ENCODE assay signal across 8 cellular contexts in the genomic region with DNA sequence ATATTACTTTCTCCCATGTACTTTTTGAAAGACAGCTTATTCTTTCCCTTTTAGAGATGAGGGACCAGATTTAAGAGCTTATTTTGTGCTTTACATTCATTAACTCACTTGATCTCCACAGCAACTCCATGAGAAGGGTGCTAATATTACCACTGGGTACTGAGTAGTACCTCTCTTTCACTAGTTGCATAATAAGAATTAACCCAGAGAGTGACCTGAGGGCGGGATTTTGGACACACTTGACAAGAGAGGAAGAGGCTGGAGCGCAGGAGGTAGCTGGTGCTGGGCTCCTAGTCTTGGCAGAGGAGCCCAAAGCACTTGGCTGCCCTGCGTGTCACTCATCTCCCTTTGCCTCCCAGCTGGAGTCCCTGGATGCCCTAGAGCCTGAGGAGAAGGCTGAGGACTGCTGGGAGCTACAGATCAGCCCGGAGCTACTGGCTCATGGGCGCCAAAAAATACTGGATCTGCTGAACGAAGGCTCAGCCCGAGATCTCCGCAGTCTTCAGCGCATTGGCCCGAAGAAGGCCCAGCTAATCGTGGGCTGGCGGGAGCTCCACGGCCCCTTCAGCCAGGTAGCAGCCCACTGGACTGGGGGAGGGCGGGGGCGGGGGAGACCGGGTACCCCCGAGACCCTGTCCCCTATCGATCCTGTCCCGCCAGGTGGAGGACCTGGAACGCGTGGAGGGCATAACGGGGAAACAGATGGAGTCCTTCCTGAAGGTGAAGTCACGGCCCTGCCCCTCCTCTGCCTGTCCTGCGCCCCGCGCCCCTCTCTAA. TPM values are rescaled to one million over a fixed set of nuclear protein-coding genes. Genes with fewer than 3 reads are reported as not detected.
DNase-seq lines count a peak whose midpoint lies in the region; ATAC-seq, FAIRE-seq and TF ChIP-seq lines count a peak whose summit lies in the region.

No MANE protein-coding gene starts in this region.

- no peak for FAIRE-seq in HepG2 (lab: Jason Lieb, UNC)

- POLR2A ChIA-PET in HepG2 (lab: Yijun Ruan, JAX) = interaction anchor here (0.7 to 3.8 kb wide), 19 partner anchors 9 to 334 kb away, joined by 3 to 37 read pairs (median 4); a partner anchor contains a TSS

- 35% methylated on average over 9 of the region's 26 CpGs for WGBS in HepG2 (ENCODE audit: low lambda C conversion rate)
- WGBS in thymus = 28% methylated on average over 26 of the region's 26 CpGs

- H3K79me2 ChIP-seq in HepG2 (ENCODE audit: insufficient read depth, low read length) = peaks cover 22% of the 10 kb centered on the region

- H3K4me1 ChIP-seq in HepG2 (ENCODE audit: insufficient read depth, low read length) (peaks cover 41% of the 10 kb centered on the region), thymus (ENCODE audit: control insufficient read depth, insufficient read depth, low read length) (peaks cover 20% of the 10 kb centered on the region)

- H3K9me3 ChIP-seq in HepG2 (ENCODE audit: low read length) (no peaks in the 10 kb centered on the region), thymus (ENCODE audit: control insufficient read depth) (no peaks in the 10 kb centered on the region)

- in situ Hi-C loops in brain microvascular endothelial cell (cut with HindIII; ENCODE audit: low pct_ligation_motif_present, low sequenced_read_pairs) (no loop called here), HepG2 (cut with HindIII; ENCODE audit: extremely low pct_ligation_motif_present, low pct_unique_long_range_greater_than_20kb) (loop anchor here (25.0 kb wide), 1 partner anchor 858 kb away; a partner anchor contains a TSS)

- BruUV-seq in HepG2 (replicated peaks; lab: Mats Ljungman, UMichigan) = TSS peak; percentile 90

- TF ChIP-seq RAD21 in HepG2 (CRISPR knock-in tag; IDR thresholded peaks at IDR 0.05) = no peak

- no peak overlapping the region for H2AFZ ChIP-seq in HepG2 (ENCODE audit: low read length)

- CTCF ChIA-PET in HepG2 (lab: Yijun Ruan, JAX; ENCODE audit: low intra/inter-chr PET ratio, low total read pairs) = no interaction called here

- peak; percentile 10 for DNase-seq in stimulated activated CD4-positive, alpha-beta T cell treated with anti-CD3 and anti-CD28 coated beads, Interleukin-4, amount 100 ng/mL, for 1 hour
- DNase-seq in stimulated activated CD4-positive, alpha-beta T cell treated with anti-CD3 and anti-CD28 coated beads, Interleukin-2, amount 100 ng/mL, for 48 hours = no peak
- DNase-seq in NCI-H524 treated with DMSO at 0.1 percent for 48 hours (lab: John Stamatoyannopoulos, UW) = peak; percentile 21
- no peak for DNase-seq in brain microvascular endothelial cell
- DNase-seq in HepG2 (ENCODE audit: low spot score) = no peak
- DNase-seq in HuH-7 (ENCODE audit: low spot score) = no peak
- no peak for DNase-seq in HK-2 (ENCODE audit: unreplicated experiment)

- H3K9ac ChIP-seq in HepG2 (ENCODE audit: insufficient read depth, low read depth, low read length) = peak overlapping the region; percentile 88

- TF ChIP-seq EP300 in HepG2 (IDR thresholded peaks at IDR 0.05; ENCODE audit: low read depth in 2 of 2, low read length in 2 of 2) (no peak), HepG2 (CRISPR knock-in tag; IDR thresholded peaks at IDR 0.05; ENCODE audit: borderline replicate concordance) (no peak)

- peak; percentile 1; the same call in 2 of the 3 replicates for ATAC-seq in HepG2

- peak overlapping the region; percentile 95 for H3K4me2 ChIP-seq in HepG2 (ENCODE audit: low read depth, low read length)

- intact Hi-C loops in HepG2 (cut with micrococcal nuclease; ENCODE audit: unreplicated experiment) = loop anchor here (1.0 kb wide), 1 partner anchor 14 kb away; a partner anchor contains a TSS

- H3K27me3 ChIP-seq in brain microvascular endothelial cell (replicated peaks) (no peaks in the 10 kb centered on the region), HepG2 (ENCODE audit: control insufficient read depth in 1 of 2, insufficient read depth in 2 of 2, low read length in 2 of 2) (no peaks in the 10 kb centered on the region), thymus (ENCODE audit: control insufficient read depth, insufficient read depth) (no peaks in the 10 kb centered on the region)

- peaks cover 14% of the 10 kb centered on the region; the same call in 1 of the 2 replicates for H4K20me1 ChIP-seq in HepG2 (ENCODE audit: insufficient read depth, low read length)

- no peak; a peak in 2 of 4 replicates for TF ChIP-seq POLR2A in HepG2 (IDR thresholded peaks at IDR 0.05; ENCODE audit: insufficient read depth in 1 of 2, low read depth in 2 of 2, low read length in 2 of 2)

- TF ChIP-seq CTCF in brain microvascular endothelial cell (IDR thresholded peaks at IDR 0.05; ENCODE audit: low read depth, low read length, missing control alignments) = no peak
- no peak for TF ChIP-seq CTCF in HepG2 (CRISPR knock-in tag; IDR thresholded peaks at IDR 0.05)

- peaks cover 8% of the 10 kb centered on the region for H3K36me3 ChIP-seq in brain microvascular endothelial cell (replicated peaks)
- H3K36me3 ChIP-seq in HepG2 (replicated peaks in 1 of 2; ENCODE audit: control insufficient read depth in 1 of 2, insufficient read depth in 2 of 2, low read length in 2 of 2) = peaks cover 19 to 53% of the 10 kb centered on the region in 2 experiments
- H3K36me3 ChIP-seq in thymus (ENCODE audit: control insufficient read depth, insufficient read depth) = peaks cover 37% of the 10 kb centered on the region

- peak overlapping the region; percentile 63 for H3K27ac ChIP-seq in brain microvascular endothelial cell
- peak overlapping the region; percentile 88 for H3K27ac ChIP-seq in HepG2 (ENCODE audit: extremely low read length, insufficient read depth, low read length)
- peak overlapping the region; percentile 98 for H3K27ac ChIP-seq in thymus (ENCODE audit: low read depth)

- H3K4me3 ChIP-seq in brain microvascular endothelial cell (ENCODE audit: low read depth, low read length) (peak overlapping the region; percentile 78), HepG2 (replicated peaks in 1 of 3; ENCODE audit: insufficient read depth in 1 of 3, low read depth in 2 of 3, low read length in 3 of 3) (peak overlapping the region; percentile 59 to 85 (median 77)), thymus (ENCODE audit: low read length) (peak overlapping the region; percentile 86)

RNA-seq across cellular contexts. Expression of a gene that starts 1.7 kb away (rescaled TPM):
- total RNA-seq in HepG2 (2016; rRNA removed; fragmentation: Illumina TruSeq; extraction: Trizol) = 229 and 277 TPM in 2 replicates
- 423 and 431 TPM in 2 replicates for total RNA-seq in HepG2 (2016; cell fraction: cytosol; rRNA removed; fragmentation: Illumina TruSeq; extraction: Trizol; ENCODE audit: low read depth)
- 196 and 286 TPM in 2 replicates for total RNA-seq in HepG2 (2016; cell fraction: insoluble cytoplasmic fraction; rRNA removed; fragmentation: Illumina TruSeq; extraction: Trizol)
- total RNA-seq in HepG2 (2016; cell fraction: membrane; rRNA removed; fragmentation: Illumina TruSeq; extraction: Trizol) = 825 and 837 TPM in 2 replicates
- total RNA-seq in HepG2 (2016; cell fraction: nucleus; rRNA removed; fragmentation: Illumina TruSeq; extraction: Trizol) = 134 and 167 TPM in 2 replicates
- 203 and 255 TPM in 2 replicates for polyA plus RNA-seq in HepG2 (2011; rRNA removed)
- polyA plus RNA-seq in HepG2 (2011; cell fraction: cytosol; rRNA removed) = 164 and 235 TPM in 2 replicates
- 242 and 334 TPM in 2 replicates for polyA plus RNA-seq in HepG2 (2011; cell fraction: nucleus; rRNA removed)
- 301 and 452 TPM in 2 replicates for polyA plus RNA-seq in HepG2 (2012)
- 608 and 677 TPM in 2 replicates for polyA plus RNA-seq in HepG2 (2016; cell fraction: cytosol; fragmentation: Illumina TruSeq; extraction: Trizol; ENCODE audit: low read depth)
- 287 and 420 TPM in 2 replicates for polyA plus RNA-seq in HepG2 (2016; cell fraction: insoluble cytoplasmic fraction; fragmentation: Illumina TruSeq; extraction: Trizol; ENCODE audit: low read depth)
- polyA plus RNA-seq in HepG2 (2016; cell fraction: membrane; fragmentation: Illumina TruSeq; extraction: Trizol; ENCODE audit: low read depth) = 1,001 and 1,210 TPM in 2 replicates
- 330 and 379 TPM in 2 replicates for polyA plus RNA-seq in HepG2 (2016; cell fraction: nucleus; fragmentation: Illumina TruSeq; extraction: Trizol; ENCODE audit: insufficient read depth, low read depth)
- 512 and 628 TPM in 2 replicates for polyA minus RNA-seq in HepG2 (2011; rRNA and poly(A)+ RNA removed; ENCODE audit: low replicate concordance)
- 217 and 237 TPM in 2 replicates for polyA minus RNA-seq in HepG2 (2011; cell fraction: cytosol; rRNA and poly(A)+ RNA removed)
- 59.9 and 60.5 TPM in 2 replicates for polyA minus RNA-seq in HepG2 (2011; cell fraction: nucleus; rRNA and poly(A)+ RNA removed)
- polyA plus RNA-seq in thymus = 178 TPM

RNA-seq across cellular contexts. Expression of a gene that starts 7.3 kb away (rescaled TPM):
- total RNA-seq in HepG2 (2016; rRNA removed; fragmentation: Illumina TruSeq; extraction: Trizol) = 0.11 and 0.51 TPM in 2 replicates
- total RNA-seq in HepG2 (2016; cell fraction: cytosol; rRNA removed; fragmentation: Illumina TruSeq; extraction: Trizol; ENCODE audit: low read depth) = not detected in 2 replicates
- total RNA-seq in HepG2 (2016; cell fraction: insoluble cytoplasmic fraction; rRNA removed; fragmentation: Illumina TruSeq; extraction: Trizol) = 0.76 TPM in 1 of 2 replicates, not detected in the other
- total RNA-seq in HepG2 (2016; cell fraction: membrane; rRNA removed; fragmentation: Illumina TruSeq; extraction: Trizol) = 0.28 TPM in 1 of 2 replicates, not detected in the other
- total RNA-seq in HepG2 (2016; cell fraction: nucleus; rRNA removed; fragmentation: Illumina TruSeq; extraction: Trizol) = 1.1 and 1.4 TPM in 2 replicates
- 1.1 and 1.8 TPM in 2 replicates for polyA plus RNA-seq in HepG2 (2011; rRNA removed)
- polyA plus RNA-seq in HepG2 (2011; cell fraction: cytosol; rRNA removed) = 0.31 and 0.38 TPM in 2 replicates
- polyA plus RNA-seq in HepG2 (2011; cell fraction: nucleus; rRNA removed) = 16.2 and 16.5 TPM in 2 replicates
- 1.6 and 1.7 TPM in 2 replicates for polyA plus RNA-seq in HepG2 (2012)
- 0.08 TPM in 1 of 2 replicates, not detected in the other for polyA plus RNA-seq in HepG2 (2016; cell fraction: cytosol; fragmentation: Illumina TruSeq; extraction: Trizol; ENCODE audit: low read depth)
- polyA plus RNA-seq in HepG2 (2016; cell fraction: insoluble cytoplasmic fraction; fragmentation: Illumina TruSeq; extraction: Trizol; ENCODE audit: low read depth) = 0.11 and 0.41 TPM in 2 replicates
- polyA plus RNA-seq in HepG2 (2016; cell fraction: membrane; fragmentation: Illumina TruSeq; extraction: Trizol; ENCODE audit: low read depth) = 0.07 and 0.15 TPM in 2 replicates
- 3.5 and 3.7 TPM in 2 replicates for polyA plus RNA-seq in HepG2 (2016; cell fraction: nucleus; fragmentation: Illumina TruSeq; extraction: Trizol; ENCODE audit: insufficient read depth, low read depth)
- polyA minus RNA-seq in HepG2 (2011; rRNA and poly(A)+ RNA removed; ENCODE audit: low replicate concordance) = 0.07 and 0.56 TPM in 2 replicates
- not detected in 2 replicates for polyA minus RNA-seq in HepG2 (2011; cell fraction: cytosol; rRNA and poly(A)+ RNA removed)
- polyA minus RNA-seq in HepG2 (2011; cell fraction: nucleus; rRNA and poly(A)+ RNA removed) = 1.5 and 2.4 TPM in 2 replicates
- 1.0 TPM for polyA plus RNA-seq in thymus

RNA-seq across cellular contexts. Expression of a gene that starts 11.3 kb away (rescaled TPM):
- total RNA-seq in HepG2 (2016; rRNA removed; fragmentation: Illumina TruSeq; extraction: Trizol) = 66.4 and 74.5 TPM in 2 replicates
- 27.0 and 29.8 TPM in 2 replicates for total RNA-seq in HepG2 (2016; cell fraction: cytosol; rRNA removed; fragmentation: Illumina TruSeq; extraction: Trizol; ENCODE audit: low read depth)
- total RNA-seq in HepG2 (2016; cell fraction: insoluble cytoplasmic fraction; rRNA removed; fragmentation: Illumina TruSeq; extraction: Trizol) = 66.8 and 70.4 TPM in 2 replicates
- total RNA-seq in HepG2 (2016; cell fraction: membrane; rRNA removed; fragmentation: Illumina TruSeq; extraction: Trizol) = 60.2 and 69.2 TPM in 2 replicates
- total RNA-seq in HepG2 (2016; cell fraction: nucleus; rRNA removed; fragmentation: Illumina TruSeq; extraction: Trizol) = 26.7 and 29.3 TPM in 2 replicates
- polyA plus RNA-seq in HepG2 (2011; rRNA removed) (9.8 and 9.9 TPM in 2 replicates), thymus (36.0 TPM)
- polyA plus RNA-seq in HepG2 (2011; cell fraction: cytosol; rRNA removed) = 8.4 and 11.4 TPM in 2 replicates
- polyA plus RNA-seq in HepG2 (2011; cell fraction: nucleus; rRNA removed) = 21.8 and 24.6 TPM in 2 replicates
- polyA plus RNA-seq in HepG2 (2012) = 18.6 and 19.8 TPM in 2 replicates
- polyA plus RNA-seq in HepG2 (2016; cell fraction: cytosol; fragmentation: Illumina TruSeq; extraction: Trizol; ENCODE audit: low read depth) = 35.6 and 42.4 TPM in 2 replicates
- polyA plus RNA-seq in HepG2 (2016; cell fraction: insoluble cytoplasmic fraction; fragmentation: Illumina TruSeq; extraction: Trizol; ENCODE audit: low read depth) = 77.4 and 82.7 TPM in 2 replicates
- 57.3 and 67.2 TPM in 2 replicates for polyA plus RNA-seq in HepG2 (2016; cell fraction: membrane; fragmentation: Illumina TruSeq; extraction: Trizol; ENCODE audit: low read depth)
- 45.2 and 52.8 TPM in 2 replicates for polyA plus RNA-seq in HepG2 (2016; cell fraction: nucleus; fragmentation: Illumina TruSeq; extraction: Trizol; ENCODE audit: insufficient read depth, low read depth)
- 5.5 and 6.5 TPM in 2 replicates for polyA minus RNA-seq in HepG2 (2011; rRNA and poly(A)+ RNA removed; ENCODE audit: low replicate concordance)
- polyA minus RNA-seq in HepG2 (2011; cell fraction: cytosol; rRNA and poly(A)+ RNA removed) = 4.8 and 9.2 TPM in 2 replicates
- polyA minus RNA-seq in HepG2 (2011; cell fraction: nucleus; rRNA and poly(A)+ RNA removed) = 15.1 and 19.6 TPM in 2 replicates

RNA-seq across cellular contexts. Expression of a gene that starts 14.1 kb away (rescaled TPM):
- total RNA-seq in HepG2 (2016; rRNA removed; fragmentation: Illumina TruSeq; extraction: Trizol) = 103 and 118 TPM in 2 replicates
- 18.5 and 19.7 TPM in 2 replicates for total RNA-seq in HepG2 (2016; cell fraction: cytosol; rRNA removed; fragmentation: Illumina TruSeq; extraction: Trizol; ENCODE audit: low read depth)
- total RNA-seq in HepG2 (2016; cell fraction: insoluble cytoplasmic fraction; rRNA removed; fragmentation: Illumina TruSeq; extraction: Trizol) = 91.9 and 121 TPM in 2 replicates
- total RNA-seq in HepG2 (2016; cell fraction: membrane; rRNA removed; fragmentation: Illumina TruSeq; extraction: Trizol) = 25.3 and 25.9 TPM in 2 replicates
- total RNA-seq in HepG2 (2016; cell fraction: nucleus; rRNA removed; fragmentation: Illumina TruSeq; extraction: Trizol) = 125 and 140 TPM in 2 replicates
- polyA plus RNA-seq in HepG2 (2011; rRNA removed) = 68.4 and 95.8 TPM in 2 replicates
- 37.5 and 70.2 TPM in 2 replicates for polyA plus RNA-seq in HepG2 (2011; cell fraction: cytosol; rRNA removed)
- 159 and 266 TPM in 2 replicates for polyA plus RNA-seq in HepG2 (2011; cell fraction: nucleus; rRNA removed)
- polyA plus RNA-seq in HepG2 (2012) = 32.0 and 51.7 TPM in 2 replicates
- polyA plus RNA-seq in HepG2 (2016; cell fraction: cytosol; fragmentation: Illumina TruSeq; extraction: Trizol; ENCODE audit: low read depth) = 11.4 and 13.1 TPM in 2 replicates
- polyA plus RNA-seq in HepG2 (2016; cell fraction: insoluble cytoplasmic fraction; fragmentation: Illumina TruSeq; extraction: Trizol; ENCODE audit: low read depth) = 85.0 and 106 TPM in 2 replicates
- polyA plus RNA-seq in HepG2 (2016; cell fraction: membrane; fragmentation: Illumina TruSeq; extraction: Trizol; ENCODE audit: low read depth) = 15.8 and 19.2 TPM in 2 replicates
- polyA plus RNA-seq in HepG2 (2016; cell fraction: nucleus; fragmentation: Illumina TruSeq; extraction: Trizol; ENCODE audit: insufficient read depth, low read depth) = 240 and 250 TPM in 2 replicates
- 158 and 325 TPM in 2 replicates for polyA minus RNA-seq in HepG2 (2011; rRNA and poly(A)+ RNA removed; ENCODE audit: low replicate concordance)
- 28.8 and 45.0 TPM in 2 replicates for polyA minus RNA-seq in HepG2 (2011; cell fraction: cytosol; rRNA and poly(A)+ RNA removed)
- polyA minus RNA-seq in HepG2 (2011; cell fraction: nucleus; rRNA and poly(A)+ RNA removed) = 109 and 117 TPM in 2 replicates
- 82.5 TPM for polyA plus RNA-seq in thymus

RNA-seq across cellular contexts. Expression of a gene that starts 15.6 kb away (rescaled TPM):
- 22.0 and 22.9 TPM in 2 replicates for total RNA-seq in HepG2 (2016; rRNA removed; fragmentation: Illumina TruSeq; extraction: Trizol)
- total RNA-seq in HepG2 (2016; cell fraction: cytosol; rRNA removed; fragmentation: Illumina TruSeq; extraction: Trizol; ENCODE audit: low read depth) = 3.2 and 3.6 TPM in 2 replicates
- 15.3 and 24.2 TPM in 2 replicates for total RNA-seq in HepG2 (2016; cell fraction: insoluble cytoplasmic fraction; rRNA removed; fragmentation: Illumina TruSeq; extraction: Trizol)
- 7.2 and 7.3 TPM in 2 replicates for total RNA-seq in HepG2 (2016; cell fraction: membrane; rRNA removed; fragmentation: Illumina TruSeq; extraction: Trizol)
- 15.6 and 17.1 TPM in 2 replicates for total RNA-seq in HepG2 (2016; cell fraction: nucleus; rRNA removed; fragmentation: Illumina TruSeq; extraction: Trizol)
- polyA plus RNA-seq in HepG2 (2011; rRNA removed) (43.5 and 65.5 TPM in 2 replicates), thymus (165 TPM)
- 24.9 and 28.2 TPM in 2 replicates for polyA plus RNA-seq in HepG2 (2011; cell fraction: cytosol; rRNA removed)
- 68.9 and 74.4 TPM in 2 replicates for polyA plus RNA-seq in HepG2 (2011; cell fraction: nucleus; rRNA removed)
- 36.4 and 37.1 TPM in 2 replicates for polyA plus RNA-seq in HepG2 (2012)
- 2.1 TPM in 2 replicates for polyA plus RNA-seq in HepG2 (2016; cell fraction: cytosol; fragmentation: Illumina TruSeq; extraction: Trizol; ENCODE audit: low read depth)
- polyA plus RNA-seq in HepG2 (2016; cell fraction: insoluble cytoplasmic fraction; fragmentation: Illumina TruSeq; extraction: Trizol; ENCODE audit: low read depth) = 14.5 and 16.2 TPM in 2 replicates
- 4.3 and 4.9 TPM in 2 replicates for polyA plus RNA-seq in HepG2 (2016; cell fraction: membrane; fragmentation: Illumina TruSeq; extraction: Trizol; ENCODE audit: low read depth)
- 18.7 and 20.9 TPM in 2 replicates for polyA plus RNA-seq in HepG2 (2016; cell fraction: nucleus; fragmentation: Illumina TruSeq; extraction: Trizol; ENCODE audit: insufficient read depth, low read depth)
- 233 and 295 TPM in 2 replicates for polyA minus RNA-seq in HepG2 (2011; rRNA and poly(A)+ RNA removed; ENCODE audit: low replicate concordance)
- polyA minus RNA-seq in HepG2 (2011; cell fraction: cytosol; rRNA and poly(A)+ RNA removed) = 33.9 and 42.5 TPM in 2 replicates
- 41.5 and 62.7 TPM in 2 replicates for polyA minus RNA-seq in HepG2 (2011; cell fraction: nucleus; rRNA and poly(A)+ RNA removed)

Comparison
In these comparisons a context has a peak if more than half of its experiments do, and no peak if none do; other contexts are left out.
1. DNase-seq: peak in stimulated activated CD4-positive, alpha-beta T cell treated with anti-CD3 and anti-CD28 coated beads, Interleukin-4, amount 100 ng/mL, for 1 hour (single experiment) and NCI-H524 treated with DMSO at 0.1 percent for 48 hours (single experiment); none in stimulated activated CD4-positive, alpha-beta T cell treated with anti-CD3 and anti-CD28 coated beads, Interleukin-2, amount 100 ng/mL, for 48 hours (0 of 2), brain microvascular endothelial cell (single experiment), HepG2 (single experiment), HuH-7 (single experiment) and HK-2 (single experiment).
2. Peak in every context shown above with its lines, with median percentiles within 50 percentile points of each other: H3K27ac ChIP-seq and H3K4me3 ChIP-seq.